8 cellular contexts compared by ENCODE assay signal in the genomic region with DNA sequence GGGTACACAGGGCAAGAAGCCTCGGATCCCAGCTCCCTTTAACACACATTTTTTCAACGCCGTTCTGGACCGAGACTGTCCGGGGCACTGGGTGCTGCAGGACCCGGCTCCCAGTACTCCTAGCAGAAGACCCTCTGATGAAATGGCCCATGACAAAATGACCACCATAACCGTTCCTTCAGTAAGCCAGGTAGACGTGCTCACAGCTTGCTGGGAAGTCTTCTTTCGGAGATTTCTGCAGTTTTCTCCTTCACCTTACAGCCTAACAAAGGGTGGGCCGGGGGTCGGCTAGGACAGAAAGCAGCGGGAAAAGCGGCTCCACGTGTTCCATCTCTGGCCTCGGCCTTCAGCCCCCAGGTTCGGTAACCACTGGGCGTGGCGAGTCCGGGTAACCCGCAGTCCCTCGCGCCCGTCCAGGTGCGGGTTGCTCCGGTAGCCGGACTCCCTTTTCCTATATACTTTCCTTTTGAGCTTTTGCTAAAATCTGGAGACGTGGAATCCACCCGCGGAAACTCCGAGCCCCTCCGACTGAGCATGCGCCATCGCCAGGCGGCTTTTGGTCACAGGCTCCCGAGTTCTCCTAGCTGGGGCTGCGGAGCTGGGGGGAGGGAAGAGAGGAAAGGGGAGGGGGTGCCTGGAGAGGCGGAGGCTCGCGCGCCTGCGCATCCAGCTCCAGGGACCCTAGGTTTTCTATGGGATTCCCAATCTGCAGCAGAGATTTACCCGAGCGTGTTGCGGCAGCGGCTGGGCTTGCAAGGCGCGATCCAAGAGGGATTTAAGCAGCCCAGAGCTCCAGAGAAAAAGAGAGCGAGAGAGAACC. TPM values are rescaled to one million over a fixed set of nuclear protein-coding genes. Genes with fewer than 3 reads are reported as not detected.
DNase-seq lines count a peak whose midpoint lies in the region; ATAC-seq, FAIRE-seq and TF ChIP-seq lines count a peak whose summit lies in the region.

Gene VSNL1 (plus strand): TSS at position 704 of the 820 bp plus-strand sequence. CDS start 51,379 bp downstream, outside the sequence.

- FAIRE-seq in bronchial epithelial cell (lab: Jason Lieb, UNC): peak; percentile 13
- FAIRE-seq in D721Med (lab: Jason Lieb, UNC): no peak

- H3K4me1 ChIP-seq in skeletal muscle tissue (ENCODE audit: control insufficient read depth in 3 of 3, insufficient read depth in 3 of 3, low read length in 3 of 3): peaks cover 17 to 24% (median 22%) of the 10 kb centered on the region in 3 donors

- H3K36me3 ChIP-seq in bronchial epithelial cell (ENCODE audit: control insufficient read depth, insufficient read depth, low read length) (no peaks in the 10 kb centered on the region), skeletal muscle tissue (ENCODE audit: control insufficient read depth in 3 of 3, insufficient read depth in 3 of 3, low read length in 3 of 3) (no peaks in the 10 kb centered on the region)

- peak; percentile 95 for DNase-seq in DMS79 (lab: John Stamatoyannopoulos, UW)
- DNase-seq in NCI-H1930 (lab: John Stamatoyannopoulos, UW): peak; percentile 81 to 92
- DNase-seq in bronchial epithelial cell (ENCODE audit: low read depth): peak; percentile 86
- DNase-seq in inferior parietal cortex (ENCODE audit: extremely low spot score): peak; percentile 74
- no peak for DNase-seq in D721Med (ENCODE audit: insufficient read length, low spot score)

- H3K27me3 ChIP-seq in bronchial epithelial cell (ENCODE audit: control insufficient read depth, insufficient read depth, low read length) (no peaks in the 10 kb centered on the region), skeletal muscle tissue (ENCODE audit: control insufficient read depth in 3 of 3, insufficient read depth in 3 of 3, low read length in 3 of 3) (peaks cover 8 to 53% (median 13%) of the 10 kb centered on the region in 3 donors)

- TF ChIP-seq CTCF in bronchial epithelial cell (IDR thresholded peaks at IDR 0.05; ENCODE audit: insufficient read depth, low read length, severe bottlenecking) (no peak), D721Med (IDR thresholded peaks at IDR 0.05; ENCODE audit: insufficient read depth, missing control alignments) (no peak)

- ATAC-seq in GM18502 (IDR thresholded peaks at IDR 0.05; ENCODE audit: poor library complexity, unreplicated experiment) (no peak), GM18520 (IDR thresholded peaks at IDR 0.05; ENCODE audit: unreplicated experiment) (no peak)

- H3K9ac ChIP-seq in skeletal muscle tissue (ENCODE audit: low read depth in 1 of 3, low read length in 3 of 3): peak within 1 kb of the TSS; percentile 51 to 80 (median 72)

- H3K27ac ChIP-seq in skeletal muscle tissue (ENCODE audit: low read depth, low read length): peak within 1 kb of the TSS; percentile 62

- H3K9me3 ChIP-seq in skeletal muscle tissue (ENCODE audit: control insufficient read depth in 3 of 3, low read length in 3 of 3): no peaks in the 10 kb centered on the region

- H3K4me3 ChIP-seq in bronchial epithelial cell (ENCODE audit: low read depth, low read length) (peak within 1 kb of the TSS; percentile 70), skeletal muscle tissue (ENCODE audit: low read length in 3 of 3) (peak within 1 kb of the TSS; percentile 69 to 83 (median 76))

RNA-seq across cellular contexts. Expression of gene VSNL1, which starts in this region (rescaled TPM):
- 0.64 and 1.6 TPM in 2 replicates for total RNA-seq in bronchial epithelial cell
- total RNA-seq in skeletal muscle tissue: 2.1 TPM
